ENCODE assay signal across 8 cellular contexts in genomic region chr11:64650923-64651523, GRCh38.
DNase-seq lines count a peak whose midpoint lies in the region; ATAC-seq and TF ChIP-seq lines count a peak whose summit lies in the region.

No MANE protein-coding gene starts in this region.

- H3K4me2 ChIP-seq in hepatocyte: no peak overlapping the region

- H4K20me1 ChIP-seq in hepatocyte (ENCODE audit: insufficient read depth, poor library complexity, severe bottlenecking): no peaks in the 10 kb centered on the region

- H3K4me1 Mint-ChIP-seq in naive thymus-derived CD4-positive, alpha-beta T cell: peaks cover 0 to 10% (median 0%) of the 10 kb centered on the region in 7 donors
- H3K4me1 Mint-ChIP-seq in activated T-helper 17 cell treated with anti-CD3 and anti-CD28 coated beads, Interleukin-2, amount 50 U/mL, for 72 hours: peaks cover 6% of the 10 kb centered on the region

- H3K9me3 Mint-ChIP-seq in naive thymus-derived CD4-positive, alpha-beta T cell: no peaks in the 10 kb centered on the region
- no peaks in the 10 kb centered on the region for H3K9me3 Mint-ChIP-seq in activated T-helper 17 cell treated with anti-CD3 and anti-CD28 coated beads, Interleukin-2, amount 50 U/mL, for 72 hours

- no peak overlapping the region for H3K4me3 Mint-ChIP-seq in naive thymus-derived CD4-positive, alpha-beta T cell
- H3K4me3 Mint-ChIP-seq in activated T-helper 17 cell treated with anti-CD3 and anti-CD28 coated beads, Interleukin-2, amount 50 U/mL, for 72 hours: no peak overlapping the region

- 63% methylated on average over 18 of the region's 18 CpGs for WGBS in hepatocyte (ENCODE audit: low lambda C conversion rate, missing lambda C conversion rate)

- H3K36me3 Mint-ChIP-seq in naive thymus-derived CD4-positive, alpha-beta T cell: no peaks in the 10 kb centered on the region
- H3K36me3 Mint-ChIP-seq in activated T-helper 17 cell treated with anti-CD3 and anti-CD28 coated beads, Interleukin-2, amount 50 U/mL, for 72 hours (ENCODE audit: low read depth): no peaks in the 10 kb centered on the region

- no peaks in the 10 kb centered on the region for H3K9me2 ChIP-seq in hepatocyte (replicated peaks; ENCODE audit: insufficient read depth)

- DNase-seq in A673 (ENCODE audit: low spot score): no peak
- peak; percentile 68 for DNase-seq in RPMI8226
- DNase-seq in hepatocyte (ENCODE audit: low spot score): peak; percentile 53
- DNase-seq in naive thymus-derived CD4-positive, alpha-beta T cell: no peak
- no peak for DNase-seq in mucosa of gallbladder (ENCODE audit: low spot score)

- no peak overlapping the region for H2AFZ ChIP-seq in hepatocyte

- H3K27me3 Mint-ChIP-seq in naive thymus-derived CD4-positive, alpha-beta T cell: peaks cover 6 to 35% (median 20%) of the 10 kb centered on the region in 5 donors
- H3K27me3 Mint-ChIP-seq in activated T-helper 17 cell treated with anti-CD3 and anti-CD28 coated beads, Interleukin-2, amount 50 U/mL, for 72 hours: peaks cover 26% of the 10 kb centered on the region

- no peak overlapping the region for H3K27ac ChIP-seq in A673 (ENCODE audit: low read depth, low read length, poor library complexity, severe bottlenecking)
- H3K27ac ChIP-seq in hepatocyte: no peak overlapping the region
- no peak overlapping the region for H3K27ac ChIP-seq in naive thymus-derived CD4-positive, alpha-beta T cell (ENCODE audit: low read depth, low read length)

- H3K4me1 ChIP-seq in A673 (ENCODE audit: insufficient read depth, low read length, poor library complexity, severe bottlenecking): no peaks in the 10 kb centered on the region
- peaks cover 7% of the 10 kb centered on the region for H3K4me1 ChIP-seq in hepatocyte (ENCODE audit: insufficient read depth)
- H3K4me1 ChIP-seq in naive thymus-derived CD4-positive, alpha-beta T cell (ENCODE audit: control insufficient read depth in 2 of 2, insufficient read depth in 2 of 2, low read length in 2 of 2): no peaks in the 10 kb centered on the region

- H3K36me3 ChIP-seq in A673 (ENCODE audit: insufficient read depth, low read length, poor library complexity, severe bottlenecking) (no peaks in the 10 kb centered on the region), hepatocyte (replicated peaks; ENCODE audit: insufficient read depth, low read depth) (no peaks in the 10 kb centered on the region)
- H3K36me3 ChIP-seq in naive thymus-derived CD4-positive, alpha-beta T cell (ENCODE audit: control insufficient read depth in 2 of 3, insufficient read depth in 3 of 3, low read length in 3 of 3): no peaks in the 10 kb centered on the region

- no peaks in the 10 kb centered on the region for H3K27me3 ChIP-seq in A673 (replicated peaks; ENCODE audit: insufficient read depth, low read depth, low read length, poor library complexity)
- H3K27me3 ChIP-seq in hepatocyte: peaks cover 8% of the 10 kb centered on the region
- no peaks in the 10 kb centered on the region for H3K27me3 ChIP-seq in naive thymus-derived CD4-positive, alpha-beta T cell (ENCODE audit: control insufficient read depth in 2 of 2, insufficient read depth in 2 of 2, low read length in 2 of 2)

- no peak overlapping the region for H3K4me3 ChIP-seq in A673 (ENCODE audit: low read depth, low read length, poor library complexity, severe bottlenecking)
- H3K4me3 ChIP-seq in hepatocyte: no peak overlapping the region
- H3K4me3 ChIP-seq in naive thymus-derived CD4-positive, alpha-beta T cell (ENCODE audit: low read length): no peak overlapping the region

- no TSS peak for BruUV-seq in A673 (replicated peaks; lab: Mats Ljungman, UMichigan)

- H3K79me2 ChIP-seq in hepatocyte: no peaks in the 10 kb centered on the region

- no peak overlapping the region for H3K27ac Mint-ChIP-seq in naive thymus-derived CD4-positive, alpha-beta T cell
- no peak overlapping the region for H3K27ac Mint-ChIP-seq in activated T-helper 17 cell treated with anti-CD3 and anti-CD28 coated beads, Interleukin-2, amount 50 U/mL, for 72 hours

- intact Hi-C loops in A673 (cut with micrococcal nuclease; ENCODE audit: unreplicated experiment): loop anchor here (1.0 to 5.0 kb wide), 2 partner anchors 164 to 203 kb away; no protein-coding TSS in a partner anchor
- intact Hi-C loops in naive thymus-derived CD4-positive, alpha-beta T cell (cut with micrococcal nuclease): no loop called here

- CTCF ChIA-PET in A673 (lab: Charles Lee): interaction anchor here (1.0 to 4.7 kb wide), 4 partner anchors 38 to 201 kb away, joined by 3 to 33 read pairs (median 4); no protein-coding TSS in a partner anchor
- CTCF ChIA-PET in naive thymus-derived CD4-positive, alpha-beta T cell (lab: Charles Lee): interaction anchor here (1.0 to 1.5 kb wide), 3 partner anchors 54 to 202 kb away, joined by 3 read pairs; no protein-coding TSS in a partner anchor

- POLR2A ChIA-PET in A673 (lab: Charles Lee; ENCODE audit: low non-redundant PET): no interaction called here
- POLR2A ChIA-PET in naive thymus-derived CD4-positive, alpha-beta T cell (lab: Charles Lee): no interaction called here

- no peak for ATAC-seq in naive thymus-derived CD4-positive, alpha-beta T cell
- ATAC-seq in activated T-helper 17 cell treated with anti-CD3 and anti-CD28 coated beads, Interleukin-2, amount 50 U/mL, for 72 hours (replicated peaks): no peak
- no peak for ATAC-seq in GM19324 (IDR thresholded peaks at IDR 0.05; ENCODE audit: low FRiP score, unreplicated experiment)

- TF ChIP-seq CTCF in A673 (conservative IDR thresholded peaks at IDR 0.05; ENCODE audit: low read depth, low read length) (peak; percentile 65), GM12873 (IDR thresholded peaks at IDR 0.05; ENCODE audit: insufficient read depth, low read depth, low read length, missing control alignments) (peak; percentile 73), hepatocyte (IDR thresholded peaks at IDR 0.05; ENCODE audit: poor library complexity) (peak; percentile 38)

- H3K9me3 ChIP-seq in A673 (ENCODE audit: low read depth, low read length, poor library complexity, severe bottlenecking) (no peaks in the 10 kb centered on the region), hepatocyte (ENCODE audit: low read depth) (no peaks in the 10 kb centered on the region)
- H3K9me3 ChIP-seq in naive thymus-derived CD4-positive, alpha-beta T cell (ENCODE audit: control insufficient read depth in 2 of 3, low read length in 3 of 3): no peaks in the 10 kb centered on the region

Comparison
In these comparisons a context has a peak if more than half of its experiments do, and no peak if none do; other contexts are left out.
1. DNase-seq: peak in RPMI8226 (single experiment) and hepatocyte (single experiment); none in A673 (single experiment), naive thymus-derived CD4-positive, alpha-beta T cell (0 of 9) and mucosa of gallbladder (single experiment).
2. Peak in every context shown above with its lines, with median percentiles within 50 percentile points of each other: CTCF ChIP-seq.